9 cellular contexts compared by ENCODE assay signal in genomic region chr11:40722179-40722795, GRCh38.
DNase-seq lines count a peak whose midpoint lies in the region; ATAC-seq and TF ChIP-seq lines count a peak whose summit lies in the region.
"Had no signal": no experiment of that assay in that cellular context is flagged by ENCODE, and none has a peak within 500 bp of the region (broad histone marks: within the 10 kb centered on the region; RNA-seq: fewer than 3 reads in every experiment).

No MANE protein-coding gene starts in this region.

- H3K4me1 ChIP-seq in ascending aorta = no peaks in the 10 kb centered on the region

- no peak for ATAC-seq in stimulated activated naive CD8-positive, alpha-beta T cell treated with anti-CD3 and anti-CD28 coated beads, Interleukin-15, Interleukin-2, amounts not matched to agents 100 U/mL and 50 U/mL, for 24 hours
- no peak for ATAC-seq in stimulated activated naive CD8-positive, alpha-beta T cell treated with anti-CD3 and anti-CD28 coated beads, Interleukin-15, amount 100 ng/mL, for 72 hours

- DNase-seq in stimulated activated naive CD8-positive, alpha-beta T cell treated with anti-CD3 and anti-CD28 coated beads, Interleukin-15, Interleukin-2, amounts not matched to agents 100 U/mL and 50 U/mL, for 24 hours = peak; percentile 5
- DNase-seq in stimulated activated naive CD8-positive, alpha-beta T cell treated with anti-CD3 and anti-CD28 coated beads, Interleukin-15, amount 100 ng/mL, for 72 hours = no peak
- peak; percentile 0 for DNase-seq in NCI-H748 treated with DMSO at 0.1 percent for 48 hours (lab: John Stamatoyannopoulos, UW)
- DNase-seq in fibroblast of mammary gland (ENCODE audit: low read depth) = peak; percentile 2
- no peak for DNase-seq in DMS79 treated with DMSO at 0.1 percent for 48 hours (lab: John Stamatoyannopoulos, UW)
- DNase-seq in NCI-H510A (lab: John Stamatoyannopoulos, UW) = no peak
- DNase-seq in NK-92 treated with Interleukin-12 subunit alpha and Interleukin-12 subunit beta, amount 100 ng/mL, for 24 hours (lab: John Stamatoyannopoulos, UW) = no peak
- DNase-seq in ascending aorta (ENCODE audit: low spot score in 2 of 2) = no peak

- H3K9me3 ChIP-seq in ascending aorta = no peaks in the 10 kb centered on the region

- H3K27me3 Mint-ChIP-seq in stimulated activated naive CD8-positive, alpha-beta T cell treated with anti-CD3 and anti-CD28 coated beads, Interleukin-15, amount 100 ng/mL, for 72 hours = no peaks in the 10 kb centered on the region

- H3K27me3 ChIP-seq in ascending aorta = no peaks in the 10 kb centered on the region

- H3K4me1 Mint-ChIP-seq in stimulated activated naive CD8-positive, alpha-beta T cell treated with anti-CD3 and anti-CD28 coated beads, Interleukin-15, amount 100 ng/mL, for 72 hours = no peaks in the 10 kb centered on the region

- no peak overlapping the region for H3K27ac ChIP-seq in ascending aorta
- H3K27ac ChIP-seq: SK-N-MC had no signal

- H3K4me3 ChIP-seq in fibroblast of mammary gland (ENCODE audit: control insufficient read depth, low read depth, low read length) (no peak overlapping the region), ascending aorta (no peak overlapping the region)
- H3K4me3 ChIP-seq: SK-N-MC had no signal

- no peaks in the 10 kb centered on the region for H3K36me3 ChIP-seq in ascending aorta

- intact Hi-C loops in ascending aorta (cut with DNase I) = no loop called here

- peaks cover 16 to 17% of the 10 kb centered on the region in 2 donors for H3K9me3 Mint-ChIP-seq in stimulated activated naive CD8-positive, alpha-beta T cell treated with anti-CD3 and anti-CD28 coated beads, Interleukin-15, amount 100 ng/mL, for 72 hours

- TF ChIP-seq CTCF in fibroblast of mammary gland (conservative IDR thresholded peaks at IDR 0.05; ENCODE audit: control insufficient read depth, insufficient read depth, low read depth, low read length) = peak; percentile 42
- TF ChIP-seq CTCF in ascending aorta (IDR thresholded peaks at IDR 0.05) = no peak

- no peak overlapping the region for H3K27ac Mint-ChIP-seq in stimulated activated naive CD8-positive, alpha-beta T cell treated with anti-CD3 and anti-CD28 coated beads, Interleukin-15, amount 100 ng/mL, for 72 hours

- no peak overlapping the region for H3K4me3 Mint-ChIP-seq in stimulated activated naive CD8-positive, alpha-beta T cell treated with anti-CD3 and anti-CD28 coated beads, Interleukin-15, amount 100 ng/mL, for 72 hours

Comparison
In these comparisons a context has a peak if more than half of its experiments do, and no peak if none do; other contexts are left out.
1. DNase-seq: peak in stimulated activated naive CD8-positive, alpha-beta T cell treated with anti-CD3 and anti-CD28 coated beads, Interleukin-15, Interleukin-2, amounts not matched to agents 100 U/mL and 50 U/mL, for 24 hours (single experiment), NCI-H748 treated with DMSO at 0.1 percent for 48 hours (single experiment) and fibroblast of mammary gland (single experiment); none in stimulated activated naive CD8-positive, alpha-beta T cell treated with anti-CD3 and anti-CD28 coated beads, Interleukin-15, amount 100 ng/mL, for 72 hours (0 of 2), DMS79 treated with DMSO at 0.1 percent for 48 hours (single experiment), NCI-H510A (single experiment), NK-92 treated with Interleukin-12 subunit alpha and Interleukin-12 subunit beta, amount 100 ng/mL, for 24 hours (single experiment) and ascending aorta (0 of 2).